ENCODE assay signal across 10 cellular contexts in the genomic region with DNA sequence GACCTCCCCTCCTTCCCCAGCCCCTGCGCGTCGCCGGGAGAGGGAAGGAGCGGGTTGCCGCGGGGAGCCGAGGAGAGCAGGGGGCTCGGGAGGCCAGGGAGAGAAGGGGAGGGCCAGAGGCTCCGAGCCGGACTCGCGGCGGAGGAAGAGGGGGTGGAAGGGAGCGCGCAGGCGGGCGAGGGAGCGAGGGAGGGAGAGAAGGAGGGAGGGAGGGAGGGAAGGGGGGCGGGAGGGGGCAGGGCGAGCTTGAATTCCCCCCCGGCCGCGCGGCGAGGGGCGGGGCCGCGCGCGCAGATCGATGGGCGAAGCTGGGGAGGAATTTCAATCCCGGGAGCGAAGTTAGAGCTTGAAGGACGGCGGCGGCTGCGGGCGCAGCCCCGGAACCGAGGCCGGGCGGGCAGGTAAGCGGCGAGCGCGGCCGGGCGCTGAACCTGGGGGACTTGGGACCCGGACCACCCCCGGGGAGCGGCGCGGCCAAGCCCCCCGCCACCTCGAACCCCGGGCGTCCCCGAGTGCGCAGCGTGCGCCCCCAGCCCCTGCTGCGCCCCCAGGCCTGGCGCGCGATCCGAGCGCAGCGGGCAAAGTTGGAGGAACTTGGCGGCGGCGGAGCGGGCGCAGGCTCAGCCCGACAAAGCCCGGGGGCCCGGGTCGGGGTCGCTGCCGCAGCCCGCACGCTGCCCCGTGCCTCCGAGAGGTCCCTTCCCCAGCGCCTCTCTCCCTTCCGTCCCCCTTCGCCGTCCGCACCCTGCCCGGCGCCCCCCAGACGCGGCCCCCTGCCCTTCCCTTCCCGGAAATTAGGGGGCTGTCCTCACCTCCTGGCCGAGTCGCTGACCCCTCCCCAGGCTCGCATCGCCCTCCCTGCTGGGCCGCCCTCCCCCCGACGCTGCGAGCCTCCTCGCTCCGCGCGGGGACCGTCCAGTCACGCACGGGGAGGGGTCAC. TPM values are rescaled to one million over a fixed set of nuclear protein-coding genes. Genes with fewer than 3 reads are reported as not detected.
DNase-seq lines count a peak whose midpoint lies in the region; ATAC-seq, FAIRE-seq and TF ChIP-seq lines count a peak whose summit lies in the region.
"Had no signal": no experiment of that assay in that cellular context is flagged by ENCODE, and none has a peak within 500 bp of the region (broad histone marks: within the 10 kb centered on the region; RNA-seq: fewer than 3 reads in every experiment).

Gene ELFN1 (plus strand): TSS at position 324 of the 940 bp plus-strand sequence. CDS start 74,320 bp downstream, outside the sequence.

- peak within 1 kb of the TSS; percentile 59; the same call in 1 of the 2 replicates for H3K4me3 ChIP-seq in iPS-20b (ENCODE audit: low read length)
- H3K4me3 ChIP-seq in small intestine (ENCODE audit: low read depth in 1 of 2, low read length in 2 of 2): peak within 1 kb of the TSS in 1 of 2 donors; percentile 6

- no peaks in the 10 kb centered on the region for H3K36me3 ChIP-seq in iPS-20b (ENCODE audit: insufficient read depth, low read depth, low read length)
- no peaks in the 10 kb centered on the region for H3K36me3 ChIP-seq in small intestine (ENCODE audit: control insufficient read depth in 2 of 2, insufficient read depth in 2 of 2, low read length in 2 of 2)

- POLR2A ChIA-PET in activated CD4-positive, alpha-beta T cell treated with anti-CD3 and anti-CD28 coated beads, Interleukin-2, amount 10 ng/mL, durations not matched to agents 7 days and 5 days (lab: Charles Lee): no interaction called here

- WGBS in small intestine, 3 donors: 1 to 2% (median 2%) methylated on average over 68 to 110 of the region's 110 CpGs

- H3K9me3 ChIP-seq in iPS-20b (ENCODE audit: insufficient read depth, low read depth, low read length) (no peaks in the 10 kb centered on the region), small intestine (ENCODE audit: control insufficient read depth, low read depth) (no peaks in the 10 kb centered on the region)

- no peak for DNase-seq in activated CD4-positive, alpha-beta T cell treated with anti-CD3 and anti-CD28 coated beads, Interleukin-2, amount 10 ng/mL, durations not matched to agents 7 days and 5 days
- no peak for DNase-seq in activated CD4-positive, alpha-beta T cell treated with anti-CD3 and anti-CD28 coated beads, Interleukin-2, amount 50 U/mL, for 48 hours
- no peak for DNase-seq in activated T-cell treated with anti-CD3 and anti-CD28 coated beads, Interleukin-2, amount 50 U/mL, for 4 hours
- DNase-seq in type B pancreatic cell (ENCODE audit: extremely low spot score, unreplicated experiment) (peak; percentile 82), small intestine (no peak), OCI-M1 (lab: John Stamatoyannopoulos, UW) (no peak)

- H3K4me1 ChIP-seq in iPS-20b (ENCODE audit: insufficient read depth, low read length) (peaks cover 4% of the 10 kb centered on the region; the same call in 1 of the 2 replicates), small intestine (ENCODE audit: control insufficient read depth in 2 of 2, insufficient read depth in 1 of 2, low read depth in 1 of 2, low read length in 1 of 2) (peaks cover 0 to 2% of the 10 kb centered on the region in 2 donors)

- peaks cover 24% of the 10 kb centered on the region for H3K27me3 Mint-ChIP-seq in activated CD4-positive, alpha-beta T cell treated with anti-CD3 and anti-CD28 coated beads, Interleukin-2, amount 10 ng/mL, durations not matched to agents 7 days and 5 days
- H3K27me3 Mint-ChIP-seq in activated T-cell treated with anti-CD3 and anti-CD28 coated beads, Interleukin-2, amount 50 U/mL, for 4 hours (ENCODE audit: low read depth): peaks cover 40% of the 10 kb centered on the region
- peaks cover 31% of the 10 kb centered on the region for H3K27me3 Mint-ChIP-seq in type B pancreatic cell

- no peaks in the 10 kb centered on the region for H3K36me3 Mint-ChIP-seq in activated CD4-positive, alpha-beta T cell treated with anti-CD3 and anti-CD28 coated beads, Interleukin-2, amount 10 ng/mL, durations not matched to agents 7 days and 5 days (ENCODE audit: low read depth)
- no peaks in the 10 kb centered on the region for H3K36me3 Mint-ChIP-seq in activated T-cell treated with anti-CD3 and anti-CD28 coated beads, Interleukin-2, amount 50 U/mL, for 4 hours (ENCODE audit: insufficient read depth)
- no peaks in the 10 kb centered on the region for H3K36me3 Mint-ChIP-seq in type B pancreatic cell

- no peak within 1 kb of the TSS for H3K27ac ChIP-seq in iPS-20b (ENCODE audit: low read length)
- H3K27ac ChIP-seq in small intestine (ENCODE audit: low read depth in 1 of 2, low read length in 1 of 2): no peak within 1 kb of the TSS

- H3K9ac ChIP-seq in iPS-20b (ENCODE audit: low read depth, low read length): no peak within 1 kb of the TSS

- peak within 1 kb of the TSS; percentile 19 for H3K27ac Mint-ChIP-seq in activated CD4-positive, alpha-beta T cell treated with anti-CD3 and anti-CD28 coated beads, Interleukin-2, amount 10 ng/mL, durations not matched to agents 7 days and 5 days
- no peak within 1 kb of the TSS for H3K27ac Mint-ChIP-seq in type B pancreatic cell
- H3K27ac Mint-ChIP-seq: T-helper 1 cell treated with Interleukin-12 subunit alpha and Interleukin-12 subunit beta and Interleukin-4 antibody, amounts not matched to agents 30 μg/mL and 1 μg/mL, for 36 hours had no signal

- FAIRE-seq in small intestine (lab: Jason Lieb, UNC): no peak

- peaks cover 3% of the 10 kb centered on the region for H3K4me1 Mint-ChIP-seq in activated CD4-positive, alpha-beta T cell treated with anti-CD3 and anti-CD28 coated beads, Interleukin-2, amount 10 ng/mL, durations not matched to agents 7 days and 5 days
- peaks cover 11% of the 10 kb centered on the region for H3K4me1 Mint-ChIP-seq in activated T-cell treated with anti-CD3 and anti-CD28 coated beads, Interleukin-2, amount 50 U/mL, for 4 hours (ENCODE audit: low read depth)
- H3K4me1 Mint-ChIP-seq in type B pancreatic cell (ENCODE audit: unreplicated experiment): peaks cover 5% of the 10 kb centered on the region

- H3K27me3 ChIP-seq in iPS-20b (ENCODE audit: insufficient read depth, low read length) (peaks cover 67% of the 10 kb centered on the region), small intestine (ENCODE audit: control insufficient read depth in 2 of 2, insufficient read depth in 2 of 2, low read length in 2 of 2) (peaks cover 29 to 40% of the 10 kb centered on the region in 2 donors)

- no peaks in the 10 kb centered on the region for H3K9me3 Mint-ChIP-seq in activated CD4-positive, alpha-beta T cell treated with anti-CD3 and anti-CD28 coated beads, Interleukin-2, amount 10 ng/mL, durations not matched to agents 7 days and 5 days
- H3K9me3 Mint-ChIP-seq in activated T-cell treated with anti-CD3 and anti-CD28 coated beads, Interleukin-2, amount 50 U/mL, for 4 hours: no peaks in the 10 kb centered on the region
- H3K9me3 Mint-ChIP-seq in type B pancreatic cell: no peaks in the 10 kb centered on the region
- H3K9me3 Mint-ChIP-seq: T-helper 1 cell treated with Interleukin-12 subunit alpha and Interleukin-12 subunit beta and Interleukin-4 antibody, amounts not matched to agents 30 μg/mL and 1 μg/mL, for 36 hours had no signal

- CTCF ChIA-PET in activated CD4-positive, alpha-beta T cell treated with anti-CD3 and anti-CD28 coated beads, Interleukin-2, amount 10 ng/mL, durations not matched to agents 7 days and 5 days (lab: Charles Lee): no interaction called here

- ATAC-seq in activated T-cell treated with anti-CD3 and anti-CD28 coated beads, Interleukin-2, amount 50 U/mL, for 4 hours: no peak
- ATAC-seq in HG03565 (IDR thresholded peaks at IDR 0.05; ENCODE audit: unreplicated experiment): no peak

- TF ChIP-seq CTCF in type B pancreatic cell (conservative IDR thresholded peaks at IDR 0.05): no peak

- H3K4me3 Mint-ChIP-seq in activated CD4-positive, alpha-beta T cell treated with anti-CD3 and anti-CD28 coated beads, Interleukin-2, amount 10 ng/mL, durations not matched to agents 7 days and 5 days: no peak within 1 kb of the TSS
- H3K4me3 Mint-ChIP-seq in activated T-cell treated with anti-CD3 and anti-CD28 coated beads, Interleukin-2, amount 50 U/mL, for 4 hours: peak within 1 kb of the TSS; percentile 35
- peak within 1 kb of the TSS; percentile 77 for H3K4me3 Mint-ChIP-seq in type B pancreatic cell
- H3K4me3 Mint-ChIP-seq: T-helper 1 cell treated with Interleukin-12 subunit alpha and Interleukin-12 subunit beta and Interleukin-4 antibody, amounts not matched to agents 30 μg/mL and 1 μg/mL, for 36 hours had no signal

RNA-seq across cellular contexts. Expression of gene ELFN1, which starts in this region (rescaled TPM):
- total RNA-seq in activated CD4-positive, alpha-beta T cell treated with anti-CD3 and anti-CD28 coated beads, Interleukin-2, amount 10 ng/mL, durations not matched to agents 7 days and 5 days: under 1 TPM in 1 of 2 experiments, not detected in 1; 0.07 TPM
- total RNA-seq in activated T-cell treated with anti-CD3 and anti-CD28 coated beads, Interleukin-2, amount 50 U/mL, for 4 hours: under 1 TPM; 0.11 to 0.13 (median 0.13) TPM
- total RNA-seq in type B pancreatic cell (ENCODE audit: low replicate concordance): 5.7 and 5.8 TPM in 2 replicates
- polyA plus RNA-seq in small intestine: 1 to 10 TPM in 1 of 3 donors, not detected in 2; 2.0 TPM
- total RNA-seq: myocyte had no signal
